In genomic region chr15:70098170-70098460, GRCh38 we compare ENCODE assay signal across 8 cellular contexts. TPM values are rescaled to one million over a fixed set of nuclear protein-coding genes. Genes with fewer than 3 reads are reported as not detected.
A peak's percentile ranks its signal among the peaks of the same experiment; 100 is the strongest.
DNase-seq lines count a peak whose midpoint lies in the region; ATAC-seq and TF ChIP-seq lines count a peak whose summit lies in the region.

No MANE protein-coding gene starts in this region.

- ATAC-seq in natural killer cell, result no peak
- no peak for ATAC-seq in HG02870 (IDR thresholded peaks at IDR 0.05; ENCODE audit: unreplicated experiment)

- H3F3A ChIP-seq in Loucy (ENCODE audit: low read depth), result no peaks in the 10 kb centered on the region; the same call in 1 of the 2 replicates

- H3K79me2 ChIP-seq in Loucy (ENCODE audit: insufficient read depth, low read length), result peaks cover 53% of the 10 kb centered on the region

- H3K36me3 ChIP-seq in BLaER1, result no peaks in the 10 kb centered on the region
- peaks cover 7% of the 10 kb centered on the region; the same call in 1 of the 2 replicates for H3K36me3 ChIP-seq in Loucy (ENCODE audit: insufficient read depth, low read length)

- no peak overlapping the region for H2AFZ ChIP-seq in Loucy (ENCODE audit: low read length)

- H3K9me3 Mint-ChIP-seq in natural killer cell, result no peaks in the 10 kb centered on the region

- H3K27me3 ChIP-seq in BLaER1 (peaks cover 98% of the 10 kb centered on the region), Loucy (ENCODE audit: insufficient read depth, low read length, poor library complexity, severe bottlenecking) (no peaks in the 10 kb centered on the region)

- H3K4me3 ChIP-seq in BLaER1 (peak overlapping the region; percentile 72; the same call in 1 of the 2 replicates), Loucy (ENCODE audit: low read length, poor library complexity, severe bottlenecking) (peak overlapping the region; percentile 87)

- H3K9me2 ChIP-seq in Loucy (replicated peaks; ENCODE audit: low read depth, low read length), result no peaks in the 10 kb centered on the region

- TF ChIP-seq CTCF in Loucy (conservative IDR thresholded peaks at IDR 0.05; ENCODE audit: low read length) (no peak), natural killer cell (IDR thresholded peaks at IDR 0.05) (peak; percentile 4)

- H3K27ac Mint-ChIP-seq in natural killer cell, result peak overlapping the region; percentile 91 to 100

- H3K4me1 Mint-ChIP-seq in natural killer cell, result peaks cover 48 to 66% of the 10 kb centered on the region in 2 donors

- peaks cover 63% of the 10 kb centered on the region for H3K4me1 ChIP-seq in BLaER1
- peaks cover 48% of the 10 kb centered on the region for H3K4me1 ChIP-seq in Loucy (ENCODE audit: insufficient read depth, low read length, poor library complexity, severe bottlenecking)

- H3K27me3 Mint-ChIP-seq in natural killer cell (ENCODE audit: low read depth in 2 of 2), result peaks cover 23 to 40% of the 10 kb centered on the region in 2 donors

- H3K9me3 ChIP-seq in BLaER1 (no peaks in the 10 kb centered on the region), Loucy (ENCODE audit: insufficient read depth, low read depth, low read length) (no peaks in the 10 kb centered on the region)

- H3K9ac ChIP-seq in BLaER1 (no peak overlapping the region), Loucy (ENCODE audit: low read depth, low read length, poor library complexity, severe bottlenecking) (peak overlapping the region; percentile 93)

- H3K36me3 Mint-ChIP-seq in natural killer cell, result no peaks in the 10 kb centered on the region

- peak overlapping the region; percentile 91 for H3K4me3 Mint-ChIP-seq in natural killer cell

- H4K20me1 ChIP-seq in BLaER1 (peaks cover 75% of the 10 kb centered on the region), Loucy (ENCODE audit: insufficient read depth, low read length, poor library complexity, severe bottlenecking) (peaks cover 36% of the 10 kb centered on the region)

- intact Hi-C loops in natural killer cell (cut with micrococcal nuclease), result loop anchor here (2.0 to 10.0 kb wide), 6 partner anchors 44 to 667 kb away; partner anchors contain the start of gene UACA

- DNase-seq in caudate nucleus (lab: John Stamatoyannopoulos, UW) (no peak), natural killer cell (no peak), DMS 273 (lab: John Stamatoyannopoulos, UW; ENCODE audit: unreplicated experiment) (no peak), NCI-H2171 (lab: John Stamatoyannopoulos, UW) (no peak), T1000 (lab: John Stamatoyannopoulos, UW) (no peak)

- peak overlapping the region; percentile 99 for H3K4me2 ChIP-seq in BLaER1
- H3K4me2 ChIP-seq in Loucy (ENCODE audit: low read depth, low read length, poor library complexity, severe bottlenecking), result peak overlapping the region; percentile 89

- no peak overlapping the region for H3K27ac ChIP-seq in BLaER1
- H3K27ac ChIP-seq in caudate nucleus (ENCODE audit: low read depth, low read length), result peak overlapping the region; percentile 90

RNA-seq across cellular contexts. Expression of gene TLE3, which starts 0.4 kb away (rescaled TPM):
- 10 to 100 TPM; 32.1 to 94.9 (median 36.7) TPM for total RNA-seq in natural killer cell
